Comparison of ENCODE assay signal across 9 cellular contexts in the genomic region with DNA sequence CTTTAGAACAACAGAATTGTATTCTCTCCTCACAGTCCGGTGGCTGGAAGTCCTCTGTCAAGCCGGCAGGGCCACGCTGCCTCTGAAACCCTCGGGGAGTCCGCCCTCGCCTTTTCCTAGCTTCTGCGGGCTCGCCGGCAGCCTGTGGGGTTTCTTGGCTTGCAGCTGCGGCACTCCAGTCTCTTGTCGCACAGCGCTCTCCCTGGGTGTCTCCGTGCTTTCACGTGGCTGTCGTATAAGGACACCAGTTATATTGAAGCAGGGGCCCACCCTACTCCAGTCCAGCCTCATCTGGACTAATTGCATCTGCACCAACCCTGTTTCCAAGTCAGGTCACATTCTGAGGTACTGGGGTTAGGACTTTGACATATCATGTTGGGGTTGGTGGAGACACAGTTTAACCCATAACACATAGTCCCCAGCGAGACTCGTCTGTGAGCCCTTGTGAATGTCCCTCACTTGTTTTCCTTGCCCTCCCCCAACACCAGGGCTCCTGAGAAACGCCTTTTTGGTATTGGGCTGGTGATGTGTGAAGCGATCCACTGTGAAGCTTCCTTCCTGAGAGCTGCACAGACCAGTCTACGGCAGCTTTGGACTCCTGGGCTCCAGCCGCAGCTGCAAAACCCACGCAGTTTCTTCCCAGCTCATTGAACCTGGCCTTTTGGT. TPM values are rescaled to one million over a fixed set of nuclear protein-coding genes. Genes with fewer than 3 reads are reported as not detected.
DNase-seq lines count a peak whose midpoint lies in the region; ATAC-seq and TF ChIP-seq lines count a peak whose summit lies in the region.
"Had no signal": no experiment of that assay in that cellular context is flagged by ENCODE, and none has a peak within 500 bp of the region (broad histone marks: within the 10 kb centered on the region; RNA-seq: fewer than 3 reads in every experiment).

No MANE protein-coding gene starts in this region.

- peak overlapping the region; percentile 96 to 98 for H3K27ac Mint-ChIP-seq in T-cell

- no peak for TF ChIP-seq CTCF in esophagus muscularis mucosa (IDR thresholded peaks at IDR 0.05)
- no peak for TF ChIP-seq CTCF in gastrocnemius medialis (IDR thresholded peaks at IDR 0.05 in 4 of 5, conservative IDR thresholded peaks at IDR 0.05 in 1 of 5)

- in situ Hi-C loops in gastrocnemius medialis (cut with MboI; ENCODE audit: low sequenced_read_pairs in 4 of 4) = no loop called here

- POLR2A ChIA-PET in T-cell (lab: Charles Lee) = interaction anchor here (0.6 to 1.4 kb wide), 3 partner anchors 10 to 20 kb away, joined by 3 to 5 read pairs (median 4); no protein-coding TSS in a partner anchor

- peak; percentile 11 for ATAC-seq in HG02938 (IDR thresholded peaks at IDR 0.05; ENCODE audit: unreplicated experiment)
- peak; percentile 32 to 39 (median 36) for ATAC-seq in T-cell (replicated peaks in 1 of 4)
- ATAC-seq in gastrocnemius medialis = peak; percentile 53 to 60
- ATAC-seq: A549 had no signal

- DNase-seq in NCI-H1417 (lab: John Stamatoyannopoulos, UW) = peak in 2 of 3 experiments; percentile 8 to 45
- no peak for DNase-seq in NCI-H1417 treated with DMSO at 0.1 percent for 48 hours (lab: John Stamatoyannopoulos, UW)
- DNase-seq in T-cell = peak in 10 of 34 experiments; percentile 18 to 44 (median 33)
- DNase-seq in esophagus muscularis mucosa (ENCODE audit: extremely low spot score) = peak; percentile 82
- DNase-seq in gastrocnemius medialis = peak in 1 of 2 donors; percentile 63
- no peak for DNase-seq in SKM-1 (lab: John Stamatoyannopoulos, UW; ENCODE audit: unreplicated experiment)
- DNase-seq in HPDE6-E6E7 (ENCODE audit: extremely low spot score) = no peak

- 59% methylated on average over 13 of the region's 22 CpGs for WGBS in esophagus muscularis mucosa

- H3K27me3 ChIP-seq in esophagus muscularis mucosa (no peaks in the 10 kb centered on the region), gastrocnemius medialis (no peaks in the 10 kb centered on the region)

- no peak for TF ChIP-seq POLR2A in esophagus muscularis mucosa (IDR thresholded peaks at IDR 0.05; ENCODE audit: low read depth)
- no peak for TF ChIP-seq POLR2A in gastrocnemius medialis (IDR thresholded peaks at IDR 0.05)

- H3K4me3 ChIP-seq in esophagus muscularis mucosa (peak overlapping the region; percentile 3 to 36 (median 24)), gastrocnemius medialis (peak overlapping the region; percentile 19 to 49 (median 43))
- H3K4me3 ChIP-seq: A549 had no signal

- H3K9me3 ChIP-seq in esophagus muscularis mucosa = no peaks in the 10 kb centered on the region
- H3K9me3 ChIP-seq in gastrocnemius medialis = no peaks in the 10 kb centered on the region
- H3K9me3 ChIP-seq: A549 had no signal

- no peaks in the 10 kb centered on the region for H3K9me3 Mint-ChIP-seq in T-cell

- H3K4me1 ChIP-seq in esophagus muscularis mucosa (peaks cover 53 to 66% (median 59%) of the 10 kb centered on the region in 4 donors), gastrocnemius medialis (peaks cover 80 to 84% of the 10 kb centered on the region in 2 donors)

- CTCF ChIA-PET in T-cell (lab: Charles Lee) = interaction anchor here (0.8 to 3.8 kb wide), 6 partner anchors 8 to 85 kb away, joined by 3 to 11 read pairs (median 4); partner anchors contain the start of gene TMEM131L (in 1 of the 2)

- H3K27ac ChIP-seq in esophagus muscularis mucosa (replicated peaks in 1 of 4) = peak overlapping the region; percentile 68 to 80 (median 74)
- peak overlapping the region; percentile 78 to 98 (median 84) for H3K27ac ChIP-seq in gastrocnemius medialis

- intact Hi-C loops in esophagus muscularis mucosa (cut with DNase I) (no loop called here), gastrocnemius medialis (cut with DNase I; ENCODE audit: low total_unique reads) (loop anchor here (5.0 kb wide), 1 partner anchor 73 kb away; no protein-coding TSS in a partner anchor)

- H3K36me3 Mint-ChIP-seq in T-cell = peaks cover 6% of the 10 kb centered on the region

- no peak for TF ChIP-seq EP300 in esophagus muscularis mucosa (IDR thresholded peaks at IDR 0.05)

- H3K4me1 Mint-ChIP-seq in T-cell = peaks cover 86 to 88% (median 86%) of the 10 kb centered on the region in 3 donors

- H3K27me3 Mint-ChIP-seq in T-cell = no peaks in the 10 kb centered on the region

- no peaks in the 10 kb centered on the region for H3K36me3 ChIP-seq in esophagus muscularis mucosa
- H3K36me3 ChIP-seq in gastrocnemius medialis = no peaks in the 10 kb centered on the region

- peak overlapping the region; percentile 75 to 79 (median 76) for H3K4me3 Mint-ChIP-seq in T-cell

RNA-seq across cellular contexts. Expression of gene TMEM131L, which starts 22.7 kb away (rescaled TPM):
- total RNA-seq in T-cell (100 to 1,000 TPM in 1 of 5 donors, 10 to 100 TPM in 4; 60.7 to 115 (median 72.6) TPM), esophagus muscularis mucosa (10 to 100 TPM; 10.3 to 16.3 (median 12.1) TPM), gastrocnemius medialis (10 to 100 TPM in 1 of 4 donors, 1 to 10 TPM in 3; 4.6 to 21.4 (median 9.5) TPM)

Comparison
In these comparisons a context has a peak if more than half of its experiments do, and no peak if none do; other contexts are left out.
1. DNase-seq: peak in NCI-H1417 (2 of 3) and esophagus muscularis mucosa (single experiment); none in NCI-H1417 treated with DMSO at 0.1 percent for 48 hours (single experiment), SKM-1 (single experiment) and HPDE6-E6E7 (single experiment).
2. Peak in every context shown above with its lines, with median percentiles within 50 percentile points of each other: ATAC-seq.